Comparison of ENCODE assay signal across 16 cellular contexts in genomic region chr17:72609501-72609900, GRCh38.
DNase-seq lines count a peak whose midpoint lies in the region; TF ChIP-seq lines count a peak whose summit lies in the region.
"Had no signal": no experiment of that assay in that cellular context is flagged by ENCODE, and none has a peak within 500 bp of the region (broad histone marks: within the 10 kb centered on the region; RNA-seq: fewer than 3 reads in every experiment).

No MANE protein-coding gene starts in this region.

- H3K27ac ChIP-seq in osteoblast (ENCODE audit: low read depth, low read length) = no peak overlapping the region
- H3K27ac ChIP-seq: C4-2B, cardiac muscle cell, parathyroid adenoma had no signal

- no peaks in the 10 kb centered on the region for H3K79me2 ChIP-seq in osteoblast (ENCODE audit: insufficient read depth, low read length)
- H3K79me2 ChIP-seq: parathyroid adenoma had no signal

- no peaks in the 10 kb centered on the region for H3K36me3 ChIP-seq in osteoblast (ENCODE audit: insufficient read depth, low read length)
- H3K36me3 ChIP-seq: cardiac muscle cell had no signal

- TF ChIP-seq CTCF in epithelial cell of esophagus (IDR thresholded peaks at IDR 0.05; ENCODE audit: insufficient read depth, low read depth, low read length, missing control alignments) (no peak), osteoblast (IDR thresholded peaks at IDR 0.05; ENCODE audit: extremely low read depth, low read depth, low read length) (no peak)

- peaks cover 17% of the 10 kb centered on the region for H3K4me1 ChIP-seq in osteoblast (ENCODE audit: insufficient read depth, low read length)
- H3K4me1 ChIP-seq: parathyroid adenoma had no signal

- intact Hi-C loops in cardiac septum (cut with DNase I) = no loop called here
- intact Hi-C loops in head of caudate nucleus (cut with DNase I) = no loop called here

- H3K27me3 ChIP-seq in osteoblast (ENCODE audit: insufficient read depth, low read length) = no peaks in the 10 kb centered on the region
- H3K27me3 ChIP-seq: cardiac muscle cell had no signal

- no peak overlapping the region for H2AFZ ChIP-seq in osteoblast (ENCODE audit: low read length)
- H2AFZ ChIP-seq: parathyroid adenoma had no signal

- H3K4me3 ChIP-seq in epithelial cell of esophagus (ENCODE audit: low read length) = no peak overlapping the region
- H3K4me3 ChIP-seq in osteoblast (ENCODE audit: insufficient read depth, low read length) = no peak overlapping the region
- H3K4me3 ChIP-seq: cardiac muscle cell, GM12878 had no signal

- no peak overlapping the region for H3K4me2 ChIP-seq in osteoblast (ENCODE audit: insufficient read depth, low read length)

- no peaks in the 10 kb centered on the region for H4K20me1 ChIP-seq in osteoblast (ENCODE audit: insufficient read depth, low read length)

- no peaks in the 10 kb centered on the region for H3K9me3 ChIP-seq in osteoblast (ENCODE audit: low read depth, low read length)

- DNase-seq in EH (ENCODE audit: low read depth) (peak; percentile 73), NCI-H226 (peak; percentile 22), epithelial cell of esophagus (ENCODE audit: low read depth) (peak; percentile 89), osteoblast (ENCODE audit: insufficient read length, low spot score, missing footprints) (peak; percentile 71), SHP77 (lab: John Stamatoyannopoulos, UW) (no peak), cardiac septum (ENCODE audit: low spot score) (no peak), HuH-7 (ENCODE audit: low spot score) (no peak), head of caudate nucleus (no peak)
- DNase-seq: activated naive CD4-positive, alpha-beta T cell treated with Interleukin-2 at 50 U/mL for 16 hours; NCI-H524; OCI-M1; T-helper 1 cell had no signal

Comparison
In these comparisons a context has a peak if more than half of its experiments do, and no peak if none do; other contexts are left out.
1. DNase-seq: peak in EH (single experiment), NCI-H226 (single experiment), epithelial cell of esophagus (single experiment) and osteoblast (single experiment); none in SHP77 (0 of 2), cardiac septum (single experiment), HuH-7 (single experiment) and head of caudate nucleus (0 of 42).